In the genomic region with DNA sequence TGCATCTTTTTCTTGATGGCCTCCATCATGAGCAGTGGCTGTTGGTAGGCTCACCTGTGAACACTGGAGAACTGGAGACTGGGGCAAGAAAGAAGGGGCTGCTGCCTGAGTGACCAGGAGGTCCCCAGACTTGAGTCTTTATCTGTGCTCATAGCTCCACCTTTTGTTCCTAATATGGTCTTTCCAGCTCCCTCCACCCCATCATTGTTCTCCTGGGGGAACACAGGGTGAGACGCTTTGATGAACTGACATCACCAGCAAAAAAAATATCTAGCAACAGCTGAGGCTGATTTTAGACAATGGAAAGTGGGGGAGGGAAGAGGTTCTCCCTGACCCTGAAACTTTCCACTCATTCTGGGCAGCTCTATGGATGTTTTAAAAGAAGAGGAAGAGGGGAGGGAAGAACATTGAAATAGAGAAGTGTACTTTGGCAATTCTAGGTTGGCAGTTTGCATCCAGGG, we compare ENCODE assay signal across 9 cellular contexts. TPM values are rescaled to one million over a fixed set of nuclear protein-coding genes. Genes with fewer than 3 reads are reported as not detected.
DNase-seq lines count a peak whose midpoint lies in the region; ATAC-seq, FAIRE-seq and TF ChIP-seq lines count a peak whose summit lies in the region.
"Had no signal": no experiment of that assay in that cellular context is flagged by ENCODE, and none has a peak within 500 bp of the region (broad histone marks: within the 10 kb centered on the region; RNA-seq: fewer than 3 reads in every experiment).

TPM3 (minus strand) TSS at position 111 of the 461 bp plus-strand sequence; CDS start at position 29, 82 bp downstream.

- in situ Hi-C loops in endometrial microvascular endothelial cells (cut with HindIII; ENCODE audit: inconsistent ontology term, low pct_unique_long_range_greater_than_20kb, low sequenced_read_pairs): no loop called here

- H3K36me3 Mint-ChIP-seq in naive thymus-derived CD4-positive, alpha-beta T cell: no peaks in the 10 kb centered on the region

- ATAC-seq in naive thymus-derived CD4-positive, alpha-beta T cell: no peak
- ATAC-seq in GM19351 (IDR thresholded peaks at IDR 0.05; ENCODE audit: unreplicated experiment): no peak

- no peak for FAIRE-seq in GM12891 (lab: Jason Lieb, UNC)
- FAIRE-seq: endometrium had no signal

- no peaks in the 10 kb centered on the region for H3K27me3 ChIP-seq in naive thymus-derived CD4-positive, alpha-beta T cell (ENCODE audit: control insufficient read depth in 2 of 2, insufficient read depth in 2 of 2, low read length in 2 of 2)

- no peak for TF ChIP-seq CTCF in C4-2B (conservative IDR thresholded peaks at IDR 0.05)

- no peaks in the 10 kb centered on the region for H3K4me1 ChIP-seq in naive thymus-derived CD4-positive, alpha-beta T cell (ENCODE audit: control insufficient read depth in 2 of 2, insufficient read depth in 2 of 2, low read length in 2 of 2)

- H3K36me3 ChIP-seq in naive thymus-derived CD4-positive, alpha-beta T cell (ENCODE audit: control insufficient read depth in 2 of 3, insufficient read depth in 3 of 3, low read length in 3 of 3): no peaks in the 10 kb centered on the region

- DNase-seq in NOMO-1 treated with DMSO at 0.1 percent for 48 hours (lab: John Stamatoyannopoulos, UW; ENCODE audit: unreplicated experiment) (peak; percentile 72), GM12891 (ENCODE audit: insufficient read length, low spot score) (no peak), cerebellar nuclear complex (lab: John Stamatoyannopoulos, UW) (no peak)
- DNase-seq in naive thymus-derived CD4-positive, alpha-beta T cell: no peak
- DNase-seq in activated CD4-positive, CD25-positive, alpha-beta regulatory T cell (lab: John Stamatoyannopoulos, UW): no peak

- peak within 1 kb of the TSS; percentile 62 for H3K27ac ChIP-seq in C4-2B
- no peak within 1 kb of the TSS for H3K27ac ChIP-seq in naive thymus-derived CD4-positive, alpha-beta T cell (ENCODE audit: low read depth, low read length)

- no peak within 1 kb of the TSS for H3K4me3 Mint-ChIP-seq in naive thymus-derived CD4-positive, alpha-beta T cell

- H3K9me3 Mint-ChIP-seq in naive thymus-derived CD4-positive, alpha-beta T cell: no peaks in the 10 kb centered on the region

- no peak within 1 kb of the TSS for H3K4me3 ChIP-seq in naive thymus-derived CD4-positive, alpha-beta T cell (ENCODE audit: low read length)

- H3K27me3 Mint-ChIP-seq in naive thymus-derived CD4-positive, alpha-beta T cell: peaks cover 0 to 49% (median 12%) of the 10 kb centered on the region in 5 donors

- H3K4me1 Mint-ChIP-seq in naive thymus-derived CD4-positive, alpha-beta T cell: peaks cover 0 to 4% (median 0%) of the 10 kb centered on the region in 7 donors

- intact Hi-C loops in naive thymus-derived CD4-positive, alpha-beta T cell (cut with micrococcal nuclease): no loop called here

- H3K27ac Mint-ChIP-seq in naive thymus-derived CD4-positive, alpha-beta T cell: peak within 1 kb of the TSS in 1 of 9 donors; percentile 36

- CTCF ChIA-PET in naive thymus-derived CD4-positive, alpha-beta T cell (lab: Charles Lee): no interaction called here

- H3K9me3 ChIP-seq in naive thymus-derived CD4-positive, alpha-beta T cell (ENCODE audit: control insufficient read depth in 2 of 3, low read length in 3 of 3): no peaks in the 10 kb centered on the region

- POLR2A ChIA-PET in naive thymus-derived CD4-positive, alpha-beta T cell (lab: Charles Lee): interaction anchor here (0.8 to 1.0 kb wide), 3 partner anchors 10 to 80 kb away, joined by 3 read pairs; partner anchors contain the start of gene UBAP2L

- TF ChIP-seq POLR2A in GM12891 (IDR thresholded peaks at IDR 0.05; ENCODE audit: low read depth, low read length): no peak

TF ChIP-seq in GM12891, 5 proteins besides CTCF, POLR2A, EP300 and RAD21:
- TF ChIP-seq SPI1 (IDR thresholded peaks at IDR 0.05; ENCODE audit: low read depth, low read length): no peak
- no peak for TF ChIP-seq POLR2AphosphoS5 (IDR thresholded peaks at IDR 0.05; ENCODE audit: low read depth, low read length)
- TF ChIP-seq POU2F2 (IDR thresholded peaks at IDR 0.05; ENCODE audit: low read depth, low read length): no peak
- no peak for TF ChIP-seq TAF1 (IDR thresholded peaks at IDR 0.05; ENCODE audit: low read depth, low read length)
- no peak for TF ChIP-seq PAX5 (IDR thresholded peaks at IDR 0.05; ENCODE audit: insufficient read depth, low read length, severe bottlenecking)

RNA-seq across cellular contexts. Expression of gene TPM3, which starts in this region (rescaled TPM):
- total RNA-seq in endometrial microvascular endothelial cells (ENCODE audit: inconsistent ontology term): 973 TPM
- total RNA-seq in naive thymus-derived CD4-positive, alpha-beta T cell: 100 to 1,000 TPM; 264 to 688 (median 281) TPM
- 100 to 1,000 TPM; 653 to 718 TPM for polyA plus RNA-seq in naive thymus-derived CD4-positive, alpha-beta T cell
- polyA plus RNA-seq in GM12891 (2012; ENCODE audit: low read depth, missing spikeins): 409 TPM
